8 cellular contexts compared by ENCODE assay signal in genomic region chr19:52821206-52821960, GRCh38. TPM values are rescaled to one million over a fixed set of nuclear protein-coding genes. Genes with fewer than 3 reads are reported as not detected.
DNase-seq lines count a peak whose midpoint lies in the region; ATAC-seq, FAIRE-seq and TF ChIP-seq lines count a peak whose summit lies in the region.
"Not testable (repeated sequence)": the region's sequence is repeated elsewhere in the genome, so short reads cannot be mapped to it uniquely, and the experiment has no call there.

Gene ZNF28, minus strand, starts transcription at chr19:52821633. Its CDS starts 3,675 bp downstream, at chr19:52817958.

- not testable (repeated sequence) for H3K4me1 ChIP-seq in psoas muscle, tibial nerve

- H3K4me3 ChIP-seq in astrocyte of the spinal cord (ENCODE audit: low read depth, low read length) (peak within 1 kb of the TSS; percentile 66), psoas muscle (peak within 1 kb of the TSS; percentile 77), tibial nerve (peak within 1 kb of the TSS; percentile 38 to 67 (median 53))

- in situ Hi-C loops in astrocyte of the spinal cord (cut with HindIII; ENCODE audit: low sequenced_read_pairs), result not testable (repeated sequence)

- 0 to 2% (median 1%) methylated on average over 22 to 36 of the region's 44 CpGs for WGBS in psoas muscle, 3 donors
- WGBS in tibial nerve, 2 donors, result 1% methylated on average over 24 to 31 of the region's 44 CpGs

- TF ChIP-seq EP300 in tibial nerve (IDR thresholded peaks at IDR 0.05), result peak in 1 of 2 donors; percentile 21

- not testable (repeated sequence) for H3K9me3 ChIP-seq in psoas muscle, tibial nerve

- H3K36me3 ChIP-seq in psoas muscle (ENCODE audit: insufficient read depth in 1 of 2, low read depth in 1 of 2), result not testable (repeated sequence)
- peaks cover 0 to 21% (median 0%) of the 10 kb centered on the region in 3 donors for H3K36me3 ChIP-seq in tibial nerve

- not testable (repeated sequence) for DNase-seq in GM12892 (ENCODE audit: insufficient read length)
- peak; percentile 57 for DNase-seq in NCI-H1436 (lab: John Stamatoyannopoulos, UW)
- peak; percentile 71 for DNase-seq in UCSD-AML1 (lab: John Stamatoyannopoulos, UW; ENCODE audit: unreplicated experiment)
- peak; percentile 44 for DNase-seq in astrocyte of the spinal cord (ENCODE audit: low read depth, low spot score)
- DNase-seq in hepatic stellate cell (ENCODE audit: low spot score), result peak; percentile 7
- peak; percentile 70 to 81 for DNase-seq in psoas muscle
- DNase-seq in tibial nerve (ENCODE audit: low spot score in 2 of 2), result peak; percentile 39 to 42

- H3K27ac ChIP-seq in psoas muscle (peak within 1 kb of the TSS; percentile 58), tibial nerve (peak within 1 kb of the TSS in 3 of 4 donors; percentile 31 to 85 (median 74))

- TF ChIP-seq POLR2A in GM12892 (IDR thresholded peaks at IDR 0.05; ENCODE audit: low read depth, low read length), result peak; percentile 45; the same call in 1 of the 2 replicates
- TF ChIP-seq POLR2A in tibial nerve (IDR thresholded peaks at IDR 0.05), result not testable (repeated sequence)

- FAIRE-seq in GM12892 (lab: Jason Lieb, UNC), result peak; percentile 96

- not testable (repeated sequence) for H3K27me3 ChIP-seq in psoas muscle (ENCODE audit: insufficient read depth in 3 of 3, low read length in 2 of 3); tibial nerve

- intact Hi-C loops in psoas muscle (cut with DNase I), result loop anchor here in 1 of 2 donors (5.0 kb wide), 1 partner anchor 36 kb away; the partner anchor contains the start of gene ZNF468

- not testable (repeated sequence) for TF ChIP-seq CTCF in astrocyte of the spinal cord (IDR thresholded peaks at IDR 0.05; ENCODE audit: low read depth, low read length); psoas muscle (IDR thresholded peaks at IDR 0.05); tibial nerve (IDR thresholded peaks at IDR 0.05)

- ATAC-seq in HG02840 (IDR thresholded peaks at IDR 0.05; ENCODE audit: low FRiP score, unreplicated experiment), result peak; percentile 93
- ATAC-seq in psoas muscle, result peak; percentile 95 to 100 (median 100)

RNA-seq across cellular contexts. Expression of gene ZNF28, which starts in this region (rescaled TPM):
- polyA plus RNA-seq in GM12892 (2012; ENCODE audit: missing spikeins), result 12.2 TPM
- 1 to 10 TPM; 2.4 to 8.1 (median 3.4) TPM for total RNA-seq in psoas muscle
- polyA plus RNA-seq in psoas muscle, result 1 to 10 TPM in 2 of 3 donors, under 1 TPM in 1; 0.52 to 7.8 (median 2.8) TPM
- total RNA-seq in tibial nerve, result 10 to 100 TPM in 2 of 4 donors, 1 to 10 TPM in 2; 7.2 to 20.3 (median 13.5) TPM
